Comparison of ENCODE assay signal across 29 cellular contexts in the genomic region with DNA sequence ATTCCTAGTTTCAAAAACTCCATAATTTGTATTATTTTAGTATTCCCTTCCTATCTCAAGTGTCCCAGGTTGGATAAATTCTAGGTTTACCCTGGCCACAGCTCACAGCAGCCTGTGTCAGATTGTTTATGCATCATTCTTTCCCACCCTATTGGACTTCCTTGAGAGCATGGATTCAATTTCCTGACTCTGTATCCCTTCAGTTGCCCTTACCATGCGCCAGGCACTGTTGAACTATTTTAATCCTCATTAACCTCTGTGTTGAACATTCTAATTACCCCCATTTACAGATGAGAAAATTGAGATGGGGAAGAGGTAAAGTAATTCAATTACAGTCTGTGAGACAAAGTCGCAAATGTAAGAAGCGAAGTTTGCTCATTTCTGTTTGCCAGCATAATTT. TPM values are rescaled to one million over a fixed set of nuclear protein-coding genes. Genes with fewer than 3 reads are reported as not detected.
"Had no signal": no experiment of that assay in that cellular context is flagged by ENCODE, and none has a peak within 500 bp of the region (broad histone marks: within the 10 kb centered on the region; RNA-seq: fewer than 3 reads in every experiment).

No MANE protein-coding gene starts in this region.

- H3K27me3 ChIP-seq: adrenal gland, body of pancreas, cardiac muscle cell, colonic mucosa, dorsolateral prefrontal cortex, sigmoid colon, upper lobe of left lung, vagina had no signal

- H3K4me3 ChIP-seq: adrenal gland, body of pancreas, cardiac muscle cell, colonic mucosa, dorsolateral prefrontal cortex, sigmoid colon, thoracic aorta, upper lobe of left lung, vagina had no signal

- DNase-seq: activated CD4-positive, alpha-beta T cell treated with anti-CD3 and anti-CD28 coated beads for 4 hours; activated CD4-positive, alpha-beta T cell treated with anti-CD3 and anti-CD28 coated beads, Interleukin-2, amount 50 U/mL, for 4 hours; activated effector memory CD4-positive, alpha-beta T cell treated with Interleukin-2 at 50 U/mL for 16 hours; activated naive CD4-positive, alpha-beta T cell treated with anti-CD3 and anti-CD28 coated beads for 36 hours; activated naive CD8-positive, alpha-beta T cell treated with anti-CD3 and anti-CD28 coated beads for 36 hours; activated T-cell treated with anti-CD3 and anti-CD28 coated beads for 4 hours; adrenal gland; aorta; body of pancreas; cerebellar nuclear complex; colonic mucosa; dorsolateral prefrontal cortex; effector memory CD4-positive, alpha-beta T cell; foreskin fibroblast; head of caudate nucleus; hippocampal formation; left cardiac atrium; left ventricle myocardium superior; mammary epithelial cell; retina; sigmoid colon; small intestine; stimulated activated CD4-positive, alpha-beta T cell treated with anti-CD3 and anti-CD28 coated beads, Interleukin-4, amount 100 ng/mL, for 24 hours; upper lobe of left lung had no signal

- H3K27ac ChIP-seq: adrenal gland, cardiac muscle cell, colonic mucosa, sigmoid colon, thoracic aorta, vagina had no signal

- H3K9me3 ChIP-seq: adrenal gland, body of pancreas, colonic mucosa, sigmoid colon, thoracic aorta, upper lobe of left lung, vagina had no signal

- H3K4me1 ChIP-seq: adrenal gland had no signal

- H3K36me3 ChIP-seq: adrenal gland, cardiac muscle cell, colonic mucosa, sigmoid colon, thoracic aorta, upper lobe of left lung, vagina had no signal

- ATAC-seq: body of pancreas; left cardiac atrium; left ventricle myocardium superior; stimulated activated effector memory CD8-positive, alpha-beta T cell treated with anti-CD3 and anti-CD28 coated beads, Interleukin-12 subunit alpha, Interleukin-12 subunit beta, amount 100 ng/mL, for 72 hours had no signal

RNA-seq across cellular contexts. Expression of gene STEAP1B, which starts 58.8 kb away (rescaled TPM):
- total RNA-seq: cardiac muscle cell, mucosa of gallbladder had no signal
